ENCODE assay signal across 9 cellular contexts in the genomic region with DNA sequence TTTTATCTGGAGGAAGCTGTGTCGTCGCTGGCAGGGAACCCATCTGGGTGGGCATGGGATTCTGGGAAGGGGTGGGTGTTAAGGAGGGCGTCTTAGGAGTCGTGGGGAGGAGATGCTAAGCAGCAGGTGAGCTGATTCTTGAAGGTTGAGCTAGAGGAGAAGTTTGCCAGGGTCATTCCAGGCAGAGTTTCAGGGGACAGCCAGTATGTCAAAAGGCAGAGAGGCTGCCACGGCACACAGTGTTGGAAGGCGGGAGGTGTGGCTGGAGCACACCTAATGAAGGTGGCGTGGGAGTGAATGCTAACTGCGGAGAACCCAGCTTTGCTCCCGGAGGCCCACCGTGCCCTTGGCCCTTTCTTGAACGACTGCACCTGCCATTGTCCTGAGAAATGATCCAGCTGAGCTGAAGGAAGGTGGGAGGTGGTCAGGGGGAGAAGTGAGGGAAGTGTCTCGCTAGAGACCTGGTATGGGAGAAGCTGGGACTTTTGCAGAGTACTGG. TPM values are rescaled to one million over a fixed set of nuclear protein-coding genes. Genes with fewer than 3 reads are reported as not detected.
DNase-seq lines count a peak whose midpoint lies in the region; ATAC-seq, FAIRE-seq and TF ChIP-seq lines count a peak whose summit lies in the region.
"Had no signal": no experiment of that assay in that cellular context is flagged by ENCODE, and none has a peak within 500 bp of the region (broad histone marks: within the 10 kb centered on the region; RNA-seq: fewer than 3 reads in every experiment).

No MANE protein-coding gene starts in this region.

- H3K4me2 ChIP-seq in keratinocyte (ENCODE audit: control insufficient read depth, extremely low read depth, insufficient read depth, low read depth, low read length) = peak overlapping the region; percentile 93

- no peaks in the 10 kb centered on the region for H3K9me3 Mint-ChIP-seq in T-helper 1 cell treated with Interleukin-12 subunit alpha and Interleukin-12 subunit beta and Interleukin-4 antibody, amounts not matched to agents 30 μg/mL and 1 μg/mL, for 36 hours
- H3K9me3 Mint-ChIP-seq in activated naive CD8-positive, alpha-beta T cell (ENCODE audit: low read depth) = no peaks in the 10 kb centered on the region

- H4K20me1 ChIP-seq in keratinocyte (ENCODE audit: control insufficient read depth, extremely low read depth, insufficient read depth, low read length) = peaks cover 3% of the 10 kb centered on the region

- H3K9me1 ChIP-seq in keratinocyte (ENCODE audit: control insufficient read depth, extremely low read depth, insufficient read depth, low read length) = peaks cover 6% of the 10 kb centered on the region

- H3K4me3 Mint-ChIP-seq in T-helper 1 cell treated with Interleukin-12 subunit alpha and Interleukin-12 subunit beta and Interleukin-4 antibody, amounts not matched to agents 30 μg/mL and 1 μg/mL, for 36 hours = peak overlapping the region; percentile 81
- H3K4me3 Mint-ChIP-seq in activated naive CD8-positive, alpha-beta T cell = peak overlapping the region; percentile 85

- H3K4me1 ChIP-seq in keratinocyte (ENCODE audit: control insufficient read depth, extremely low read depth, insufficient read depth, low read length) (peaks cover 18% of the 10 kb centered on the region), stomach smooth muscle (ENCODE audit: control insufficient read depth, insufficient read depth, low read length) (peaks cover 27% of the 10 kb centered on the region)

- H3K27me3 ChIP-seq in keratinocyte (ENCODE audit: control insufficient read depth, extremely low read depth, insufficient read depth, low read length) = no peaks in the 10 kb centered on the region
- H3K27me3 ChIP-seq in stomach smooth muscle (ENCODE audit: control insufficient read depth in 1 of 2, insufficient read depth in 2 of 2, low read length in 2 of 2) = no peaks in the 10 kb centered on the region

- DNase-seq in T-helper 1 cell (no peak), keratinocyte (ENCODE audit: low read depth, low spot score) (no peak)
- DNase-seq in stimulated activated CD4-positive, alpha-beta T cell treated with anti-CD3 and anti-CD28 coated beads, Interleukin-1b, Interleukin-23, amount 100 ng/mL, for 48 hours = no peak

- H3K9me3 ChIP-seq in keratinocyte (ENCODE audit: control insufficient read depth, low read depth, low read length) = no peaks in the 10 kb centered on the region
- no peaks in the 10 kb centered on the region for H3K9me3 ChIP-seq in stomach smooth muscle (ENCODE audit: control insufficient read depth in 2 of 2, low read length in 2 of 2)

- ATAC-seq in GM18511 (IDR thresholded peaks at IDR 0.05; ENCODE audit: unreplicated experiment) (no peak), GM18858 (IDR thresholded peaks at IDR 0.05; ENCODE audit: unreplicated experiment) (no peak)

- H3K9ac ChIP-seq in keratinocyte (ENCODE audit: control insufficient read depth, extremely low read depth, insufficient read depth, low read length) (peak overlapping the region; percentile 82), stomach smooth muscle (ENCODE audit: low read length in 2 of 2) (peak overlapping the region; percentile 69 to 86)

- H3K27ac ChIP-seq in keratinocyte (ENCODE audit: control insufficient read depth, insufficient read depth, low read length) (no peak overlapping the region), stomach smooth muscle (ENCODE audit: low read length) (no peak overlapping the region)

- H3K27ac Mint-ChIP-seq in T-helper 1 cell treated with Interleukin-12 subunit alpha and Interleukin-12 subunit beta and Interleukin-4 antibody, amounts not matched to agents 30 μg/mL and 1 μg/mL, for 36 hours = peak overlapping the region; percentile 67
- peak overlapping the region; percentile 72 for H3K27ac Mint-ChIP-seq in activated naive CD8-positive, alpha-beta T cell

- no peak overlapping the region for H2AFZ ChIP-seq in keratinocyte (ENCODE audit: control insufficient read depth, low read length)

- H3K36me3 ChIP-seq in keratinocyte (ENCODE audit: control insufficient read depth in 2 of 2, extremely low read depth in 1 of 2, insufficient read depth in 2 of 2, low read length in 2 of 2) (peaks cover 0 to 6% of the 10 kb centered on the region in 2 experiments), stomach smooth muscle (ENCODE audit: control insufficient read depth in 2 of 2, insufficient read depth in 2 of 2, low read length in 2 of 2) (peaks cover 0 to 2% of the 10 kb centered on the region in 2 donors)

- no peak for TF ChIP-seq CTCF in keratinocyte (optimal IDR thresholded peaks at IDR 0.05 in 1 of 3, IDR thresholded peaks at IDR 0.05 in 1 of 3, conservative IDR thresholded peaks at IDR 0.05 in 1 of 3; ENCODE audit: extremely low read depth in 1 of 3, insufficient read depth in 2 of 3, low read length in 3 of 3)

- no peaks in the 10 kb centered on the region for H3K27me3 Mint-ChIP-seq in T-helper 1 cell treated with Interleukin-12 subunit alpha and Interleukin-12 subunit beta and Interleukin-4 antibody, amounts not matched to agents 30 μg/mL and 1 μg/mL, for 36 hours (ENCODE audit: low read depth)
- H3K27me3 Mint-ChIP-seq in activated naive CD8-positive, alpha-beta T cell = no peaks in the 10 kb centered on the region

- dilution Hi-C loops in keratinocyte (cut with MboI; ENCODE audit: extremely low pct_ligation_motif_present, low sequenced_read_pairs) = no loop called here

- no peak for FAIRE-seq in keratinocyte (lab: Jason Lieb, UNC)
- FAIRE-seq: urothelium cell line had no signal

- peaks cover 23% of the 10 kb centered on the region for H3K36me3 Mint-ChIP-seq in T-helper 1 cell treated with Interleukin-12 subunit alpha and Interleukin-12 subunit beta and Interleukin-4 antibody, amounts not matched to agents 30 μg/mL and 1 μg/mL, for 36 hours (ENCODE audit: low read depth)
- H3K36me3 Mint-ChIP-seq in activated naive CD8-positive, alpha-beta T cell = peaks cover 2% of the 10 kb centered on the region

- peak overlapping the region; percentile 75 to 87 (median 85) for H3K4me3 ChIP-seq in keratinocyte (ENCODE audit: control insufficient read depth in 2 of 3, extremely low read depth in 1 of 3, insufficient read depth in 2 of 3, low read depth in 1 of 3, low read length in 3 of 3)
- H3K4me3 ChIP-seq in stomach smooth muscle (ENCODE audit: low read length in 2 of 2) = peak overlapping the region; percentile 80 to 83

- peaks cover 41% of the 10 kb centered on the region for H3K79me2 ChIP-seq in keratinocyte (ENCODE audit: control insufficient read depth, insufficient read depth, low read length)

- H3K4me1 Mint-ChIP-seq in T-helper 1 cell treated with Interleukin-12 subunit alpha and Interleukin-12 subunit beta and Interleukin-4 antibody, amounts not matched to agents 30 μg/mL and 1 μg/mL, for 36 hours (ENCODE audit: low read depth) = peaks cover 41% of the 10 kb centered on the region
- peaks cover 54% of the 10 kb centered on the region for H3K4me1 Mint-ChIP-seq in activated naive CD8-positive, alpha-beta T cell (ENCODE audit: low read depth)

RNA-seq across cellular contexts. Expression of a gene that starts 1.3 kb away (rescaled TPM):
- 20.8 to 31.1 TPM (median 28.6 TPM) in 3 replicates for polyA plus RNA-seq in keratinocyte
- polyA plus RNA-seq in keratinocyte (2011; ENCODE audit: low read depth) = 13.8 TPM
- 11.0 and 15.6 TPM in 2 replicates for polyA plus RNA-seq in keratinocyte (2011; cell fraction: cytosol; rRNA removed)
- 74.0 and 91.3 TPM in 2 replicates for polyA plus RNA-seq in keratinocyte (2011; cell fraction: nucleus; rRNA removed)
- 13.3 and 15.0 TPM in 2 replicates for polyA plus RNA-seq in keratinocyte (2012; ENCODE audit: low replicate concordance)
- 13.7 to 19.9 TPM (median 18.3 TPM) in 3 replicates for polyA minus RNA-seq in keratinocyte
- 24.0 TPM for polyA minus RNA-seq in keratinocyte (2011; cell fraction: cytosol; rRNA and poly(A)+ RNA removed)
- polyA minus RNA-seq in keratinocyte (2011; cell fraction: nucleus; rRNA and poly(A)+ RNA removed) = 20.0 and 31.6 TPM in 2 replicates

RNA-seq across cellular contexts. Expression of a gene that starts 26.3 kb away (rescaled TPM):
- not detected in 3 replicates for polyA plus RNA-seq in keratinocyte
- polyA plus RNA-seq in keratinocyte (2011; ENCODE audit: low read depth) = not detected
- polyA plus RNA-seq in keratinocyte (2011; cell fraction: cytosol; rRNA removed) = not detected in 2 replicates
- polyA plus RNA-seq in keratinocyte (2011; cell fraction: nucleus; rRNA removed) = not detected in 2 replicates
- not detected in 2 replicates for polyA plus RNA-seq in keratinocyte (2012; ENCODE audit: low replicate concordance)
- polyA minus RNA-seq in keratinocyte = not detected in 3 replicates
- not detected for polyA minus RNA-seq in keratinocyte (2011; cell fraction: cytosol; rRNA and poly(A)+ RNA removed)
- not detected in 2 replicates for polyA minus RNA-seq in keratinocyte (2011; cell fraction: nucleus; rRNA and poly(A)+ RNA removed)
